In genomic region chr7:71216211-71216610, GRCh38 we compare ENCODE assay signal across 35 cellular contexts.
"Had no signal": no experiment of that assay in that cellular context is flagged by ENCODE, and none has a peak within 500 bp of the region (broad histone marks: within the 10 kb centered on the region; RNA-seq: fewer than 3 reads in every experiment).

No MANE protein-coding gene starts in this region.

- H3K4me3 Mint-ChIP-seq: activated B cell treated with CpG ODN at 0.5 μM for 24 hours; activated CD4-positive, alpha-beta memory T cell treated with anti-CD3 and anti-CD28 coated beads for 36 hours; activated CD4-positive, alpha-beta T cell treated with anti-CD3 and anti-CD28 coated beads, Interleukin-2, amount 10 ng/mL, durations not matched to agents 24 days and 14 days; activated CD8-positive, alpha-beta T cell treated with anti-CD3 and anti-CD28 coated beads for 36 hours; activated naive CD4-positive, alpha-beta T cell treated with anti-CD3 and anti-CD28 coated beads for 36 hours; activated naive CD8-positive, alpha-beta T cell treated with anti-CD3 and anti-CD28 coated beads for 36 hours; activated T-cell treated with anti-CD3 and anti-CD28 coated beads, Interleukin-2, amount 50 U/mL, for 4 hours; activated T-cell treated with anti-CD3 and anti-CD28 coated beads, Interleukin-2, amount 50 U/mL, for 72 hours; activated T-helper 1 cell treated with anti-CD3 and anti-CD28 coated beads, Interleukin-12 subunit alpha, Interleukin-12 subunit beta, Interleukin-2, Interleukin-4 antibody, amounts not matched to agents 30 ng/mL and 10 ng/mL and 1 ng/mL, durations not matched to agents 14 hours and 24 hours and 36 hours; activated T-helper 17 cell treated with anti-CD3 and anti-CD28 coated beads, Interleukin-2, amount 50 U/mL, for 72 hours; T-helper 1 cell treated with Interleukin-12 subunit alpha and Interleukin-12 subunit beta and Interleukin-4 antibody, amounts not matched to agents 30 μg/mL and 1 μg/mL, for 36 hours; T-helper 2 cell treated with Interferon-gamma antibody and Interleukin-4, amounts not matched to agents 5 μg/mL and 100 μg/mL, for 36 hours had no signal

- H3K4me1 Mint-ChIP-seq: activated B cell treated with CpG ODN at 0.5 μM for 24 hours; activated CD4-positive, alpha-beta T cell treated with anti-CD3 and anti-CD28 coated beads, Interleukin-2, amount 10 ng/mL, durations not matched to agents 24 days and 14 days; activated naive CD8-positive, alpha-beta T cell treated with anti-CD3 and anti-CD28 coated beads for 36 hours; activated T-helper 17 cell treated with anti-CD3 and anti-CD28 coated beads, Interleukin-2, amount 50 U/mL, for 72 hours had no signal

- H3K4me3 ChIP-seq: adrenal gland, body of pancreas, breast epithelium had no signal

- ATAC-seq: activated CD8-positive, alpha-beta T cell treated with anti-CD3 and anti-CD28 coated beads for 36 hours; activated naive CD4-positive, alpha-beta T cell treated with anti-CD3 and anti-CD28 coated beads, Interleukin-2, amount 50 U/mL, for 72 hours; activated T-cell treated with anti-CD3 and anti-CD28 coated beads, Interleukin-2, amount 50 U/mL, for 4 hours; activated T-cell treated with anti-CD3 and anti-CD28 coated beads, Interleukin-2, amount 50 U/mL, for 72 hours; activated T-helper 17 cell treated with anti-CD3 and anti-CD28 coated beads, Interleukin-2, amount 50 U/mL, for 72 hours; body of pancreas had no signal

- H3K27ac Mint-ChIP-seq: activated B cell treated with CpG ODN at 0.5 μM for 24 hours; activated CD4-positive, alpha-beta memory T cell treated with anti-CD3 and anti-CD28 coated beads for 36 hours; activated CD4-positive, alpha-beta T cell treated with anti-CD3 and anti-CD28 coated beads, Interleukin-2, amount 10 ng/mL, durations not matched to agents 24 days and 14 days; activated CD8-positive, alpha-beta T cell treated with anti-CD3 and anti-CD28 coated beads for 36 hours; activated naive CD4-positive, alpha-beta T cell treated with anti-CD3 and anti-CD28 coated beads for 36 hours; activated naive CD4-positive, alpha-beta T cell treated with anti-CD3 and anti-CD28 coated beads, Interleukin-2, amount 50 U/mL, for 72 hours; activated naive CD8-positive, alpha-beta T cell treated with anti-CD3 and anti-CD28 coated beads for 36 hours; activated T-cell treated with anti-CD3 and anti-CD28 coated beads, Interleukin-2, amount 50 U/mL, for 72 hours; activated T-helper 1 cell treated with anti-CD3 and anti-CD28 coated beads, Interleukin-12 subunit alpha, Interleukin-12 subunit beta, Interleukin-2, Interleukin-4 antibody, amounts not matched to agents 30 ng/mL and 10 ng/mL and 1 ng/mL, durations not matched to agents 14 hours and 24 hours and 36 hours; activated T-helper 17 cell treated with anti-CD3 and anti-CD28 coated beads, Interleukin-2, amount 50 U/mL, for 72 hours; T-helper 1 cell treated with Interleukin-12 subunit alpha and Interleukin-12 subunit beta and Interleukin-4 antibody, amounts not matched to agents 30 μg/mL and 1 μg/mL, for 36 hours; T-helper 2 cell treated with Interferon-gamma antibody and Interleukin-4, amounts not matched to agents 5 μg/mL and 100 μg/mL, for 36 hours had no signal

- H3K27me3 ChIP-seq: adrenal gland, body of pancreas, brain microvascular endothelial cell, breast epithelium had no signal

- H3K27me3 Mint-ChIP-seq: activated B cell treated with CpG ODN at 0.5 μM for 24 hours; activated CD4-positive, alpha-beta memory T cell treated with anti-CD3 and anti-CD28 coated beads for 36 hours; activated CD4-positive, alpha-beta T cell treated with anti-CD3 and anti-CD28 coated beads, Interleukin-2, amount 10 ng/mL, durations not matched to agents 24 days and 14 days; activated CD8-positive, alpha-beta T cell treated with anti-CD3 and anti-CD28 coated beads for 36 hours; activated naive CD8-positive, alpha-beta T cell treated with anti-CD3 and anti-CD28 coated beads for 36 hours; activated T-helper 17 cell treated with anti-CD3 and anti-CD28 coated beads, Interleukin-2, amount 50 U/mL, for 72 hours had no signal

- H3K36me3 Mint-ChIP-seq: activated CD4-positive, alpha-beta memory T cell treated with anti-CD3 and anti-CD28 coated beads for 36 hours; activated naive CD8-positive, alpha-beta T cell treated with anti-CD3 and anti-CD28 coated beads for 36 hours had no signal

- H3K9me3 ChIP-seq: adrenal gland had no signal

- H3K27ac ChIP-seq: adrenal gland, body of pancreas, brain microvascular endothelial cell, breast epithelium, VCaP had no signal

- H3K36me3 ChIP-seq: adrenal gland, brain microvascular endothelial cell, breast epithelium had no signal

- DNase-seq: activated B cell treated with CpG ODN at 0.5 μM for 24 hours; activated CD4-positive, alpha-beta memory T cell treated with anti-CD3 and anti-CD28 coated beads for 36 hours; activated CD4-positive, alpha-beta T cell treated with anti-CD3 and anti-CD28 coated beads for 4 hours; activated CD4-positive, alpha-beta T cell treated with anti-CD3 and anti-CD28 coated beads, Interleukin-2, amount 10 ng/mL, durations not matched to agents 24 days and 14 days; activated CD4-positive, alpha-beta T cell treated with anti-CD3 and anti-CD28 coated beads, Interleukin-2, amount 50 U/mL, for 1 hour; activated CD4-positive, alpha-beta T cell treated with anti-CD3 and anti-CD28 coated beads, Interleukin-2, amount 50 U/mL, for 4 hours; activated CD4-positive, CD25-positive, alpha-beta regulatory T cell treated with anti-CD3 and anti-CD28 coated beads, Interleukin-2, amount 50 U/mL, for 72 hours; activated CD8-positive, alpha-beta memory T cell treated with anti-CD3 and anti-CD28 coated beads, Interleukin-2, amount 50 U/mL, for 4 hours; activated CD8-positive, alpha-beta T cell treated with anti-CD3 and anti-CD28 coated beads for 36 hours; activated effector memory CD4-positive, alpha-beta T cell treated with anti-CD3 and anti-CD28 coated beads, Interleukin-2, amount 50 U/mL, for 16 hours; activated gamma-delta T cell treated with Interleukin-2 at 50 U/mL for 16 hours; activated naive CD4-positive, alpha-beta T cell; activated naive CD4-positive, alpha-beta T cell treated with anti-CD3 and anti-CD28 coated beads for 36 hours; activated naive CD4-positive, alpha-beta T cell treated with anti-CD3 and anti-CD28 coated beads, Interleukin-2, amount 50 U/mL, for 16 hours; activated naive CD8-positive, alpha-beta T cell treated with anti-CD3 and anti-CD28 coated beads for 36 hours; activated T-cell treated with anti-CD3 and anti-CD28 coated beads for 4 hours; activated T-cell treated with anti-CD3 and anti-CD28 coated beads, Interleukin-2, amount 50 U/mL, for 1 hour; activated T-cell treated with anti-CD3 and anti-CD28 coated beads, Interleukin-2, amount 50 U/mL, for 4 hours; activated T-cell treated with anti-CD3 and anti-CD28 coated beads, Interleukin-2, amount 50 U/mL, for 72 hours; adrenal gland; amniotic stem cell; aorta; body of pancreas; brain microvascular endothelial cell; central memory CD4-positive, alpha-beta T cell; T-helper 1 cell; T-helper 2 cell; T-helper 9 cell had no signal

- H3K4me1 ChIP-seq: adrenal gland, breast epithelium had no signal
